Comparison of ENCODE assay signal across 9 cellular contexts in genomic region chr19:2552859-2553258, GRCh38.
DNase-seq lines count a peak whose midpoint lies in the region; ATAC-seq, FAIRE-seq and TF ChIP-seq lines count a peak whose summit lies in the region.
"Had no signal": no experiment of that assay in that cellular context is flagged by ENCODE, and none has a peak within 500 bp of the region (broad histone marks: within the 10 kb centered on the region; RNA-seq: fewer than 3 reads in every experiment).

No MANE protein-coding gene starts in this region.

- H3K27me3 ChIP-seq in HCT116 (ENCODE audit: insufficient read depth, low read length) (no peaks in the 10 kb centered on the region), PC-3 (ENCODE audit: low read length) (no peaks in the 10 kb centered on the region)

- FAIRE-seq in G401.6 (lab: Jason Lieb, UNC) (peak; percentile 92), urothelium cell line (lab: Jason Lieb, UNC) (no peak)

- H3K9ac ChIP-seq in HCT116 (ENCODE audit: low read length): peak overlapping the region; percentile 36
- no peak overlapping the region for H3K9ac ChIP-seq in PC-3 (ENCODE audit: low read length)

- TF ChIP-seq POLR2A in HCT116 (IDR thresholded peaks at IDR 0.05; ENCODE audit: borderline replicate concordance, extremely low read depth, insufficient read depth, insufficient read length): no peak

- no peaks in the 10 kb centered on the region for H3K9me3 Mint-ChIP-seq in activated naive CD8-positive, alpha-beta T cell (ENCODE audit: low read depth)

- RAD21 ChIA-PET in HCT116 (lab: Charles Lee; ENCODE audit: low non-redundant PET in 1 of 2, low total read pairs in 2 of 2, uncharacterized antibody in 2 of 2, unreplicated experiment in 2 of 2): no interaction called here

- H3K36me3 ChIP-seq in HCT116 (ENCODE audit: control insufficient read depth in 1 of 2, insufficient read depth in 2 of 2, low read length in 2 of 2) (no peaks in the 10 kb centered on the region), PC-3 (ENCODE audit: low read depth, low read length) (no peaks in the 10 kb centered on the region)

- H3K36me3 Mint-ChIP-seq in activated naive CD8-positive, alpha-beta T cell: no peaks in the 10 kb centered on the region

- no peaks in the 10 kb centered on the region; a peak in 1 of 4 replicates for H3K9me3 ChIP-seq in HCT116 (ENCODE audit: control insufficient read depth in 1 of 2, insufficient read depth in 1 of 2, low read depth in 1 of 2, low read length in 2 of 2)
- H3K9me3 ChIP-seq in PC-3 (ENCODE audit: low read length): no peaks in the 10 kb centered on the region

- peak overlapping the region; percentile 22 for H3K27ac Mint-ChIP-seq in activated naive CD8-positive, alpha-beta T cell

- no peaks in the 10 kb centered on the region for H3K27me3 Mint-ChIP-seq in activated naive CD8-positive, alpha-beta T cell

- H3K4me2 ChIP-seq in HCT116 (ENCODE audit: low read length) (peak overlapping the region; percentile 74), PC-3 (ENCODE audit: low read length) (peak overlapping the region; percentile 89)

- H3K4me3 ChIP-seq in HCT116 (replicated peaks in 1 of 2; ENCODE audit: low read depth in 1 of 2, low read length in 2 of 2) (peak overlapping the region; percentile 31 to 44), PC-3 (ENCODE audit: low read length) (peak overlapping the region; percentile 67)
- H3K4me3 ChIP-seq: lung had no signal

- POLR2A ChIA-PET in HCT116 (lab: Charles Lee) (interaction anchor here (0.6 to 1.0 kb wide), 2 partner anchors 9 to 11 kb away, joined by 3 to 6 read pairs; no protein-coding TSS in a partner anchor), PC-3 (lab: Charles Lee; ENCODE audit: unreplicated experiment) (interaction anchor here (0.6 to 1.4 kb wide), 4 partner anchors 9 to 90 kb away, joined by 3 to 18 read pairs (median 8); partner anchors contain the start of gene GADD45B)

- no peak for TF ChIP-seq RAD21 in HCT116 (IDR thresholded peaks at IDR 0.05; ENCODE audit: low read depth)

- H3K4me1 Mint-ChIP-seq in activated naive CD8-positive, alpha-beta T cell (ENCODE audit: low read depth): peaks cover 18% of the 10 kb centered on the region

- peak overlapping the region; percentile 15; the same call in 1 of the 2 replicates for H3K27ac ChIP-seq in HCT116 (ENCODE audit: low read depth, low read length)
- H3K27ac ChIP-seq in PC-3 (ENCODE audit: low read length): peak overlapping the region; percentile 6

- ATAC-seq in HCT116 (no peak), PC-3 (peak; percentile 55)

- H3K4me1 ChIP-seq in HCT116 (ENCODE audit: control insufficient read depth in 1 of 2, insufficient read depth in 2 of 2, low read length in 2 of 2) (peaks cover 28 to 43% of the 10 kb centered on the region in 2 experiments), PC-3 (ENCODE audit: insufficient read depth, low read length) (peaks cover 27% of the 10 kb centered on the region)

- H2AFZ ChIP-seq in HCT116 (ENCODE audit: low read depth, low read length, poor library complexity, severe bottlenecking): peak overlapping the region; percentile 37
- H2AFZ ChIP-seq in PC-3 (ENCODE audit: low read length): peak overlapping the region; percentile 75

- H3K79me2 ChIP-seq in HCT116 (ENCODE audit: insufficient read depth, low read length) (no peaks in the 10 kb centered on the region), PC-3 (ENCODE audit: low read length) (no peaks in the 10 kb centered on the region)

- no peak for DNase-seq in HCT116 (ENCODE audit: low read depth, low spot score)
- peak; percentile 61 for DNase-seq in PC-3
- peak; percentile 67 for DNase-seq in pons (ENCODE audit: low spot score)
- no peak for DNase-seq in HuH-7 (ENCODE audit: low spot score)
- no peak for DNase-seq in urothelium cell line (ENCODE audit: low spot score)
- no peak for DNase-seq in iPS-NIHi7 (ENCODE audit: extremely low spot score)

- peak overlapping the region; percentile 69 for H3K4me3 Mint-ChIP-seq in activated naive CD8-positive, alpha-beta T cell

- CTCF ChIA-PET in HCT116 (lab: Charles Lee): no interaction called here
- CTCF ChIA-PET in PC-3 (lab: Charles Lee): interaction anchor here (0.5 to 0.7 kb wide), 3 partner anchors 27 to 49 kb away, joined by 3 to 6 read pairs (median 3); no protein-coding TSS in a partner anchor

- intact Hi-C loops in HCT116 (cut with micrococcal nuclease): no loop called here
- intact Hi-C loops in PC-3 (cut with micrococcal nuclease): no loop called here

- no peaks in the 10 kb centered on the region for H3K9me2 ChIP-seq in HCT116 (ENCODE audit: insufficient read depth)
- H3K9me2 ChIP-seq in PC-3 (replicated peaks; ENCODE audit: low read length): no peaks in the 10 kb centered on the region

- H3F3A ChIP-seq in PC-3 (ENCODE audit: low read length, unreplicated experiment): no peaks in the 10 kb centered on the region

- BruUV-seq in HCT116 (replicated peaks; lab: Mats Ljungman, UMichigan) (no TSS peak), PC-3 (replicated peaks; lab: Mats Ljungman, UMichigan) (no TSS peak)

- no peaks in the 10 kb centered on the region for H4K20me1 ChIP-seq in HCT116 (ENCODE audit: insufficient read depth)
- H4K20me1 ChIP-seq in PC-3 (ENCODE audit: low read length): no peaks in the 10 kb centered on the region

- TF ChIP-seq CTCF in HCT116 (IDR thresholded peaks at IDR 0.05 in 2 of 3, conservative IDR thresholded peaks at IDR 0.05 in 1 of 3; ENCODE audit: borderline replicate concordance in 1 of 3, insufficient read depth in 1 of 3, low read depth in 2 of 3, low read length in 2 of 3) (no peak), PC-3 (conservative IDR thresholded peaks at IDR 0.05; ENCODE audit: low read depth, low read length) (no peak)

TF ChIP-seq in HCT116, 20 proteins besides CTCF, POLR2A, EP300 and RAD21:
- TF ChIP-seq ZBTB33 (IDR thresholded peaks at IDR 0.05; ENCODE audit: extremely low read depth, insufficient replicate concordance, low read length) (no peak), REST (IDR thresholded peaks at IDR 0.05; ENCODE audit: low read depth) (no peak), FOSL1 (IDR thresholded peaks at IDR 0.05; ENCODE audit: low read depth) (no peak), ELF1 (IDR thresholded peaks at IDR 0.05; ENCODE audit: borderline replicate concordance, low read depth) (no peak), YY1 (IDR thresholded peaks at IDR 0.05; ENCODE audit: extremely low read depth, insufficient replicate concordance, low read depth, low read length) (no peak), EZH2 (IDR thresholded peaks at IDR 0.05) (no peak), MAX (IDR thresholded peaks at IDR 0.05) (no peak), ZFX (IDR thresholded peaks at IDR 0.05) (no peak), JUND (IDR thresholded peaks at IDR 0.05) (no peak), ATF3 (IDR thresholded peaks at IDR 0.05) (no peak)
TF ChIP-seq in HCT116: peak in this region for 0.

Comparison
In these comparisons a context has a peak if more than half of its experiments do, and no peak if none do; other contexts are left out.
1. DNase-seq: peak in PC-3 (single experiment) and pons (single experiment); none in HCT116 (single experiment), HuH-7 (single experiment), urothelium cell line (single experiment) and iPS-NIHi7 (single experiment).